Comparison of ENCODE assay signal across 1 cellular context in the genomic region with DNA sequence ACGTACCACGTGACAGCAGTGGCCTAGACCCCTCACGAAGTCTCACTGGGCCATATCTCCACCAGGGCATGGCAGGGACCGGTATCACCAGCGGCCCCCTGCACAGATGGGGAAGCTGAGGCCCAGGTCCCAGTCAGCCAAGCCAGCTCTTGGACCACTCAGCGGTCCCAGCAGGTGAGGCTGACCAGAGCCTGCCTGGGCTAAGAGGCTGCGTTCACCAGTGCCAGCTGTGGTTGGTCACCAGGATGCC.
A peak's percentile ranks its signal among the peaks of the same experiment; 100 is the strongest.
TF ChIP-seq lines count a peak whose summit lies in the region.

No MANE protein-coding gene starts in this region.

TF ChIP-seq in K562, 482 proteins besides CTCF, POLR2A, EP300 and RAD21 (continues in another document):
- TF ChIP-seq, protein P1, sequence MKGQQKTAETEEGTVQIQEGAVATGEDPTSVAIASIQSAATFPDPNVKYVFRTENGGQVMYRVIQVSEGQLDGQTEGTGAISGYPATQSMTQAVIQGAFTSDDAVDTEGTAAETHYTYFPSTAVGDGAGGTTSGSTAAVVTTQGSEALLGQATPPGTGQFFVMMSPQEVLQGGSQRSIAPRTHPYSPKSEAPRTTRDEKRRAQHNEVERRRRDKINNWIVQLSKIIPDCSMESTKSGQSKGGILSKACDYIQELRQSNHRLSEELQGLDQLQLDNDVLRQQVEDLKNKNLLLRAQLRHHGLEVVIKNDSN (CRISPR knock-in tag; IDR thresholded peaks at IDR 0.05), result peak; percentile 48
- TF ChIP-seq RAD51 (IDR thresholded peaks at IDR 0.05; ENCODE audit: borderline replicate concordance, low read depth) (peak; percentile 57), ZNF311 (CRISPR knock-in tag; IDR thresholded peaks at IDR 0.05) (0 out of 2 replicates have a peak, but pooled peaks have one; percentile 29), ZNF583 (CRISPR knock-in tag; IDR thresholded peaks at IDR 0.05) (peak; percentile 71; the same call in 1 of the 2 replicates), L3MBTL2 (IDR thresholded peaks at IDR 0.05) (peak; percentile 60; the same call in 1 of the 2 replicates), FOXP4 (CRISPR knock-in tag; IDR thresholded peaks at IDR 0.05; ENCODE audit: borderline replicate concordance) (no peak), C11orf30 (IDR thresholded peaks at IDR 0.05; ENCODE audit: low read depth) (no peak), THAP12 (CRISPR knock-in tag; IDR thresholded peaks at IDR 0.05) (no peak), ZKSCAN3 (CRISPR knock-in tag; IDR thresholded peaks at IDR 0.05) (no peak), ZNF644 (tag; IDR thresholded peaks at IDR 0.05; ENCODE audit: low read depth) (no peak), ZNF347 (CRISPR knock-in tag; IDR thresholded peaks at IDR 0.05; ENCODE audit: low read depth) (no peak), MTF1 (CRISPR knock-in tag; IDR thresholded peaks at IDR 0.05; ENCODE audit: borderline replicate concordance) (no peak), ZNF140 (CRISPR knock-in tag; IDR thresholded peaks at IDR 0.05) (no peak), JUNB (CRISPR knock-in tag; conservative IDR thresholded peaks at IDR 0.05) (no peak), NFIX (CRISPR knock-in tag; IDR thresholded peaks at IDR 0.05; ENCODE audit: low read depth) (no peak), TCF3 (CRISPR knock-in tag; IDR thresholded peaks at IDR 0.05) (0 out of 2 replicates have a peak, but pooled peaks have one; percentile 14), USF2 (CRISPR knock-in tag; IDR thresholded peaks at IDR 0.05) (peak; percentile 37; the same call in 1 of the 2 replicates), E2F3 (CRISPR knock-in tag; IDR thresholded peaks at IDR 0.05) (0 out of 2 replicates have a peak, but pooled peaks have one; percentile 60), ZBTB43 (CRISPR knock-in tag; IDR thresholded peaks at IDR 0.05) (no peak), KLF1 (tag; IDR thresholded peaks at IDR 0.05) (0 out of 2 replicates have a peak, but pooled peaks have one; percentile 44), SIRT6 (IDR thresholded peaks at IDR 0.05; ENCODE audit: low read depth, low read length) (no peak), TOE1 (IDR thresholded peaks at IDR 0.05; ENCODE audit: borderline replicate concordance) (peak; percentile 43; the same call in 1 of the 2 replicates), TOE1 (CRISPR knock-in tag; IDR thresholded peaks at IDR 0.05; ENCODE audit: borderline replicate concordance, low read depth) (no peak), SIN3A (IDR thresholded peaks at IDR 0.05; ENCODE audit: borderline replicate concordance in 2 of 2, control insufficient read depth in 1 of 2, low read depth in 2 of 2, low read length in 2 of 2) (0 out of 4 replicates have a peak, but pooled peaks of 1 of the 2 experiments have one; percentile 42)
- TF ChIP-seq, protein P2, sequence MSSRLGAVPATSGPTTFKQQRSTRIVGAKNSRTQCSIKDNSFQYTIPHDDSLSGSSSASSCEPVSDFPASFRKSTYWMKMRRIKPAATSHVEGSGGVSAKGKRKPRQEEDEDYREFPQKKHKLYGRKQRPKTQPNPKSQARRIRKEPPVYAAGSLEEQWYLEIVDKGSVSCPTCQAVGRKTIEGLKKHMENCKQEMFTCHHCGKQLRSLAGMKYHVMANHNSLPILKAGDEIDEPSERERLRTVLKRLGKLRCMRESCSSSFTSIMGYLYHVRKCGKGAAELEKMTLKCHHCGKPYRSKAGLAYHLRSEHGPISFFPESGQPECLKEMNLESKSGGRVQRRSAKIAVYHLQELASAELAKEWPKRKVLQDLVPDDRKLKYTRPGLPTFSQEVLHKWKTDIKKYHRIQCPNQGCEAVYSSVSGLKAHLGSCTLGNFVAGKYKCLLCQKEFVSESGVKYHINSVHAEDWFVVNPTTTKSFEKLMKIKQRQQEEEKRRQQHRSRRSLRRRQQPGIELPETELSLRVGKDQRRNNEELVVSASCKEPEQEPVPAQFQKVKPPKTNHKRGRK (tag; IDR thresholded peaks at IDR 0.05), result no peak
- TF ChIP-seq, protein P3, sequence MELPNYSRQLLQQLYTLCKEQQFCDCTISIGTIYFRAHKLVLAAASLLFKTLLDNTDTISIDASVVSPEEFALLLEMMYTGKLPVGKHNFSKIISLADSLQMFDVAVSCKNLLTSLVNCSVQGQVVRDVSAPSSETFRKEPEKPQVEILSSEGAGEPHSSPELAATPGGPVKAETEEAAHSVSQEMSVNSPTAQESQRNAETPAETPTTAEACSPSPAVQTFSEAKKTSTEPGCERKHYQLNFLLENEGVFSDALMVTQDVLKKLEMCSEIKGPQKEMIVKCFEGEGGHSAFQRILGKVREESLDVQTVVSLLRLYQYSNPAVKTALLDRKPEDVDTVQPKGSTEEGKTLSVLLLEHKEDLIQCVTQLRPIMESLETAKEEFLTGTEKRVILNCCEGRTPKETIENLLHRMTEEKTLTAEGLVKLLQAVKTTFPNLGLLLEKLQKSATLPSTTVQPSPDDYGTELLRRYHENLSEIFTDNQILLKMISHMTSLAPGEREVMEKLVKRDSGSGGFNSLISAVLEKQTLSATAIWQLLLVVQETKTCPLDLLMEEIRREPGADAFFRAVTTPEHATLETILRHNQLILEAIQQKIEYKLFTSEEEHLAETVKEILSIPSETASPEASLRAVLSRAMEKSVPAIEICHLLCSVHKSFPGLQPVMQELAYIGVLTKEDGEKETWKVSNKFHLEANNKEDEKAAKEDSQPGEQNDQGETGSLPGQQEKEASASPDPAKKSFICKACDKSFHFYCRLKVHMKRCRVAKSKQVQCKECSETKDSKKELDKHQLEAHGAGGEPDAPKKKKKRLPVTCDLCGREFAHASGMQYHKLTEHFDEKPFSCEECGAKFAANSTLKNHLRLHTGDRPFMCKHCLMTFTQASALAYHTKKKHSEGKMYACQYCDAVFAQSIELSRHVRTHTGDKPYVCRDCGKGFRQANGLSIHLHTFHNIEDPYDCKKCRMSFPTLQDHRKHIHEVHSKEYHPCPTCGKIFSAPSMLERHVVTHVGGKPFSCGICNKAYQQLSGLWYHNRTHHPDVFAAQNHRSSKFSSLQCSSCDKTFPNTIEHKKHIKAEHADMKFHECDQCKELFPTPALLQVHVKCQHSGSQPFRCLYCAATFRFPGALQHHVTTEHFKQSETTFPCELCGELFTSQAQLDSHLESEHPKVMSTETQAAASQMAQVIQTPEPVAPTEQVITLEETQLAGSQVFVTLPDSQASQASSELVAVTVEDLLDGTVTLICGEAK (IDR thresholded peaks at IDR 0.05), result 0 out of 2 replicates have a peak, but pooled peaks have one; percentile 23
- TF ChIP-seq, protein P3 (CRISPR knock-in tag; IDR thresholded peaks at IDR 0.05), result no peak
- TF ChIP-seq, protein P4, sequence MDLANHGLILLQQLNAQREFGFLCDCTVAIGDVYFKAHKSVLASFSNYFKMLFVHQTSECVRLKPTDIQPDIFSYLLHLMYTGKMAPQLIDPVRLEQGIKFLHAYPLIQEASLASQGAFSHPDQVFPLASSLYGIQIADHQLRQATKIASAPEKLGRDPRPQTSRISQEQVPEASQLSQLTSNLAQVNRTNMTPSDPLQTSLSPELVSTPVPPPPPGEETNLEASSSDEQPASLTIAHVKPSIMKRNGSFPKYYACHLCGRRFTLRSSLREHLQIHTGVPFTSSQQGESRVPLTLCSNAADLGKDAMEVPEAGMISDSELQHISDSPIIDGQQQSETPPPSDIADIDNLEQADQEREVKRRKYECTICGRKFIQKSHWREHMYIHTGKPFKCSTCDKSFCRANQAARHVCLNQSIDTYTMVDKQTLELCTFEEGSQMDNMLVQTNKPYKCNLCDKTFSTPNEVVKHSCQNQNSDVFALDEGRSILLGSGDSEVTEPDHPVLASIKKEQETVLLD (IDR thresholded peaks at IDR 0.05), result 0 out of 2 replicates have a peak, but pooled peaks have one; percentile 20
- TF ChIP-seq, protein P5, sequence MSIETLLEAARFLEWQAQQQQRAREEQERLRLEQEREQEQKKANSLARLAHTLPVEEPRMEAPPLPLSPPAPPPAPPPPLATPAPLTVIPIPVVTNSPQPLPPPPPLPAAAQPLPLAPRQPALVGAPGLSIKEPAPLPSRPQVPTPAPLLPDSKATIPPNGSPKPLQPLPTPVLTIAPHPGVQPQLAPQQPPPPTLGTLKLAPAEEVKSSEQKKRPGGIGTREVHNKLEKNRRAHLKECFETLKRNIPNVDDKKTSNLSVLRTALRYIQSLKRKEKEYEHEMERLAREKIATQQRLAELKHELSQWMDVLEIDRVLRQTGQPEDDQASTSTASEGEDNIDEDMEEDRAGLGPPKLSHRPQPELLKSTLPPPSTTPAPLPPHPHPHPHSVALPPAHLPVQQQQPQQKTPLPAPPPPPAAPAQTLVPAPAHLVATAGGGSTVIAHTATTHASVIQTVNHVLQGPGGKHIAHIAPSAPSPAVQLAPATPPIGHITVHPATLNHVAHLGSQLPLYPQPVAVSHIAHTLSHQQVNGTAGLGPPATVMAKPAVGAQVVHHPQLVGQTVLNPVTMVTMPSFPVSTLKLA (conservative IDR thresholded peaks at IDR 0.05), result no peak
- TF ChIP-seq, protein P6, sequence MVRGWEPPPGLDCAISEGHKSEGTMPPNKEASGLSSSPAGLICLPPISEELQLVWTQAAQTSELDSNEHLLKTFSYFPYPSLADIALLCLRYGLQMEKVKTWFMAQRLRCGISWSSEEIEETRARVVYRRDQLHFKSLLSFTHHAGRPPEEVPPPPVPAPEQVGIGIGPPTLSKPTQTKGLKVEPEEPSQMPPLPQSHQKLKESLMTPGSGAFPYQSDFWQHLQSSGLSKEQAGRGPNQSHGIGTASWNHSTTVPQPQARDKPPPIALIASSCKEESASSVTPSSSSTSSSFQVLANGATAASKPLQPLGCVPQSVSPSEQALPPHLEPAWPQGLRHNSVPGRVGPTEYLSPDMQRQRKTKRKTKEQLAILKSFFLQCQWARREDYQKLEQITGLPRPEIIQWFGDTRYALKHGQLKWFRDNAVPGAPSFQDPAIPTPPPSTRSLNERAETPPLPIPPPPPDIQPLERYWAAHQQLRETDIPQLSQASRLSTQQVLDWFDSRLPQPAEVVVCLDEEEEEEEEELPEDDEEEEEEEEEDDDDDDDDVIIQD (CRISPR knock-in tag; IDR thresholded peaks at IDR 0.05), result 0 out of 2 replicates have a peak, but pooled peaks have one; percentile 41
